ENCODE assay signal across 27 cellular contexts in the genomic region with DNA sequence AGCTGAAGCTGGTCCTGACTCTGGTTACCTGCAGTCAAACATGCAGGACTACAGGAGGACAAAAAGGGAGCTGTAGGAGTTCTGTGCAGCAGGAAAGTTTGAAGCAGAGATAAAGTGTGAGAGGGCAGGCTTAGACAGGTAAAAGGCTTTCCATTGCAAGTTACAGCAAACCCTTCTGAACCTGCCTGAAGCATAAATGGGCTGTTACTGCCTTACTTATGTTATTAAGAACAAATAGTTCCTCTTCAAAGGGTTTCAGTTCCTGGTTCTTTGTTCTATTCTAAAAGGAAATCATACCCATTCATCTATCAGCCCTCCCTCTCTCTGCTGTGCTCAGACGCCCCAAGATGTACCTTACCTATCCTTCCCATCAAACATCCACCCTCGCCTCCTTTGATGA.
"Had no signal": no experiment of that assay in that cellular context is flagged by ENCODE, and none has a peak within 500 bp of the region (broad histone marks: within the 10 kb centered on the region; RNA-seq: fewer than 3 reads in every experiment).

No MANE protein-coding gene starts in this region.

- ATAC-seq: activated CD4-positive, CD25-positive, alpha-beta regulatory T cell treated with anti-CD3 and anti-CD28 coated beads, Interleukin-2, amount 50 U/mL, for 24 hours; left lung; lower lobe of right lung; mucosa of descending colon; natural killer cell treated with Interleukin-12 subunit alpha and Interleukin-12 subunit beta and Interleukin-15 and Interleukin-18, amount 100 ng/mL, for 72 hours; right cardiac atrium; upper lobe of right lung had no signal

- H3K4me3 ChIP-seq: esophagus muscularis mucosa, left lung, lower lobe of right lung, mucosa of descending colon, suprapubic skin, tibial artery, upper lobe of right lung had no signal

- FAIRE-seq: colon, endometrium, TTC549 had no signal

- DNase-seq: activated CD4-positive, alpha-beta T cell treated with anti-CD3 and anti-CD28 coated beads for 48 hours; activated CD4-positive, alpha-beta T cell treated with anti-CD3 and anti-CD28 coated beads, Interleukin-2, amount 50 U/mL, for 48 hours; activated CD8-positive, alpha-beta memory T cell treated with anti-CD3 and anti-CD28 coated beads for 24 hours; activated effector memory CD4-positive, alpha-beta T cell treated with Interleukin-2 at 50 U/mL for 16 hours; activated naive CD4-positive, alpha-beta T cell treated with Interleukin-2 at 50 U/mL for 16 hours; anterior cingulate cortex; effector CD8-positive, alpha-beta T cell; foreskin melanocyte; left lung; lower lobe of right lung; mucosa of descending colon; posterior cingulate gyrus; right cardiac atrium; stimulated activated CD4-positive, alpha-beta T cell treated with anti-CD3 and anti-CD28 coated beads, Interleukin-15, amount 100 ng/mL, for 24 hours; stimulated activated CD4-positive, alpha-beta T cell treated with anti-CD3 and anti-CD28 coated beads, Interleukin-2, amount 100 ng/mL, for 24 hours; stimulated activated naive CD4-positive, alpha-beta T cell; T-helper 9 cell; tibial artery; upper lobe of right lung; WERI-Rb-1 had no signal

- H3K4me1 ChIP-seq: esophagus muscularis mucosa, left lung, lower lobe of right lung, tibial artery, upper lobe of right lung had no signal

- H3K36me3 ChIP-seq: esophagus muscularis mucosa, left lung, lower lobe of right lung, suprapubic skin, tibial artery, upper lobe of right lung, WERI-Rb-1 had no signal

- H3K27me3 ChIP-seq: left lung, suprapubic skin, upper lobe of right lung had no signal

- H3K27ac ChIP-seq: esophagus muscularis mucosa, left lung, lower lobe of right lung, suprapubic skin, tibial artery, upper lobe of right lung, WERI-Rb-1 had no signal
